ENCODE assay signal across 9 cellular contexts in genomic region chr10:21292763-21293517, GRCh38.
A peak's percentile ranks its signal among the peaks of the same experiment; 100 is the strongest.
DNase-seq lines count a peak whose midpoint lies in the region; ATAC-seq, FAIRE-seq and TF ChIP-seq lines count a peak whose summit lies in the region.
"Had no signal": no experiment of that assay in that cellular context is flagged by ENCODE, and none has a peak within 500 bp of the region (broad histone marks: within the 10 kb centered on the region; RNA-seq: fewer than 3 reads in every experiment).

No MANE protein-coding gene starts in this region.

- H3K36me3 ChIP-seq in GM23338 (ENCODE audit: insufficient read depth) = no peaks in the 10 kb centered on the region
- H3K36me3 ChIP-seq in pancreas = no peaks in the 10 kb centered on the region

- no peaks in the 10 kb centered on the region for H4K20me1 ChIP-seq in GM23338 (replicated peaks; ENCODE audit: insufficient read depth)

- POLR2A ChIA-PET in activated CD8-positive, alpha-beta T cell treated with anti-CD3 and anti-CD28 coated beads, Interleukin-2, amount 10 ng/mL, durations not matched to agents 7 days and 5 days (lab: Charles Lee) = no interaction called here

- H3K27me3 ChIP-seq in GM23338 (ENCODE audit: insufficient read depth) = no peaks in the 10 kb centered on the region
- H3K27me3 ChIP-seq in pancreas = peaks cover 0 to 3% (median 0%) of the 10 kb centered on the region in 4 donors

- H3K4me1 Mint-ChIP-seq in GM23338 = peaks cover 54% of the 10 kb centered on the region
- H3K4me1 Mint-ChIP-seq in activated CD8-positive, alpha-beta T cell treated with anti-CD3 and anti-CD28 coated beads, Interleukin-2, amount 10 ng/mL, durations not matched to agents 7 days and 5 days (ENCODE audit: low read depth) = no peaks in the 10 kb centered on the region

- 3 to 8% methylated on average over 14 of the region's 14 CpGs for WGBS in pancreas, 2 donors

- ATAC-seq in GM23338 (peak; percentile 78), pancreas (peak; percentile 63 to 89 (median 84)), HG03025 (IDR thresholded peaks at IDR 0.05; ENCODE audit: low FRiP score, unreplicated experiment) (no peak), GM18909 (IDR thresholded peaks at IDR 0.05; ENCODE audit: poor library complexity, unreplicated experiment) (no peak)
- no peak for ATAC-seq in activated CD8-positive, alpha-beta T cell treated with anti-CD3 and anti-CD28 coated beads, Interleukin-2, amount 10 ng/mL, durations not matched to agents 7 days and 5 days

- H3K27me3 Mint-ChIP-seq in GM23338 (ENCODE audit: insufficient read depth, low read depth, poor library complexity) = peaks cover 7% of the 10 kb centered on the region
- peaks cover 17% of the 10 kb centered on the region for H3K27me3 Mint-ChIP-seq in activated CD8-positive, alpha-beta T cell treated with anti-CD3 and anti-CD28 coated beads, Interleukin-2, amount 10 ng/mL, durations not matched to agents 7 days and 5 days (ENCODE audit: low read depth)

- H3K9me2 ChIP-seq in GM23338 (ENCODE audit: insufficient read depth) = no peaks in the 10 kb centered on the region

- H3K4me3 Mint-ChIP-seq in GM23338 = peak overlapping the region; percentile 62
- H3K4me3 Mint-ChIP-seq in activated CD8-positive, alpha-beta T cell treated with anti-CD3 and anti-CD28 coated beads, Interleukin-2, amount 10 ng/mL, durations not matched to agents 7 days and 5 days = no peak overlapping the region

- peaks cover 21% of the 10 kb centered on the region for H3F3A ChIP-seq in GM23338 (replicated peaks; ENCODE audit: low read depth)

- H3K27ac Mint-ChIP-seq in GM23338 = peak overlapping the region; percentile 96
- no peak overlapping the region for H3K27ac Mint-ChIP-seq in activated CD8-positive, alpha-beta T cell treated with anti-CD3 and anti-CD28 coated beads, Interleukin-2, amount 10 ng/mL, durations not matched to agents 7 days and 5 days

- peaks cover 7% of the 10 kb centered on the region; the same call in 2 of the 3 replicates for H3K9me3 Mint-ChIP-seq in GM23338
- no peaks in the 10 kb centered on the region for H3K9me3 Mint-ChIP-seq in activated CD8-positive, alpha-beta T cell treated with anti-CD3 and anti-CD28 coated beads, Interleukin-2, amount 10 ng/mL, durations not matched to agents 7 days and 5 days (ENCODE audit: insufficient read depth)

- no peak for FAIRE-seq in pancreas (lab: Jason Lieb, UNC)

- peaks cover 8% of the 10 kb centered on the region for H3K36me3 Mint-ChIP-seq in GM23338 (ENCODE audit: low read depth)
- H3K36me3 Mint-ChIP-seq in activated CD8-positive, alpha-beta T cell treated with anti-CD3 and anti-CD28 coated beads, Interleukin-2, amount 10 ng/mL, durations not matched to agents 7 days and 5 days (ENCODE audit: low read depth) = no peaks in the 10 kb centered on the region

- CTCF ChIA-PET in activated CD8-positive, alpha-beta T cell treated with anti-CD3 and anti-CD28 coated beads, Interleukin-2, amount 10 ng/mL, durations not matched to agents 7 days and 5 days (lab: Charles Lee) = no interaction called here

- H3K27ac ChIP-seq in GM23338 (ENCODE audit: low read depth) (peak overlapping the region; percentile 91), pancreas (peak overlapping the region in 1 of 4 donors; percentile 12)
- H3K27ac ChIP-seq: KMS-11 had no signal

- H3K4me2 ChIP-seq in GM23338 = peak overlapping the region; percentile 61
- H3K4me2 ChIP-seq: KMS-11 had no signal

- H3K4me3 ChIP-seq in GM23338 (peak overlapping the region; percentile 39), pancreas (no peak overlapping the region)

- intact Hi-C loops in pancreas (cut with DNase I) = no loop called here

- no peaks in the 10 kb centered on the region for H3K9me3 ChIP-seq in pancreas

- DNase-seq in GM23338 (ENCODE audit: low spot score) (peak; percentile 91), SW 1271 (lab: John Stamatoyannopoulos, UW) (peak; percentile 41 to 82), glomerular visceral epithelial cell (ENCODE audit: extremely low spot score) (peak; percentile 96), pancreas (peak in 3 of 6 donors; percentile 16 to 51 (median 47)), NCI-H146 (lab: John Stamatoyannopoulos, UW) (no peak)
- no peak for DNase-seq in activated CD8-positive, alpha-beta T cell treated with anti-CD3 and anti-CD28 coated beads, Interleukin-2, amount 10 ng/mL, durations not matched to agents 7 days and 5 days

- no peaks in the 10 kb centered on the region for H3K79me2 ChIP-seq in GM23338 (replicated peaks; ENCODE audit: insufficient read depth)

- TF ChIP-seq CTCF in GM23338 (conservative IDR thresholded peaks at IDR 0.05; ENCODE audit: low read depth in 2 of 2) (no peak), pancreas (IDR thresholded peaks at IDR 0.05) (no peak)

- H2AFZ ChIP-seq in GM23338 = no peak overlapping the region

- H3K4me1 ChIP-seq in GM23338 (ENCODE audit: insufficient read depth) = peaks cover 33% of the 10 kb centered on the region
- peaks cover 0 to 5% (median 0%) of the 10 kb centered on the region in 3 donors for H3K4me1 ChIP-seq in pancreas

TF ChIP-seq in GM23338, 12 proteins besides CTCF, POLR2A, EP300 and RAD21:
- TF ChIP-seq ZNF462 (CRISPR knock-in tag; IDR thresholded peaks at IDR 0.05) (no peak), ZNF331 (CRISPR knock-in tag; IDR thresholded peaks at IDR 0.05; ENCODE audit: low read depth) (no peak), EZH2 (IDR thresholded peaks at IDR 0.05; ENCODE audit: low read depth, unreplicated experiment) (no peak), CREB1 (CRISPR knock-in tag; IDR thresholded peaks at IDR 0.05; ENCODE audit: low read depth) (peak; percentile 54), STAT1 (IDR thresholded peaks at IDR 0.05; ENCODE audit: unreplicated experiment) (no peak), NANOG (IDR thresholded peaks at IDR 0.05; ENCODE audit: borderline replicate concordance) (peak; percentile 47)

Comparison
In these comparisons a context has a peak if more than half of its experiments do, and no peak if none do; other contexts are left out.
1. ATAC-seq: peak in GM23338 (single experiment) and pancreas (4 of 4); none in activated CD8-positive, alpha-beta T cell treated with anti-CD3 and anti-CD28 coated beads, Interleukin-2, amount 10 ng/mL, durations not matched to agents 7 days and 5 days (single experiment), HG03025 (single experiment) and GM18909 (single experiment).
2. DNase-seq: peak in GM23338 (single experiment), SW 1271 (2 of 2) and glomerular visceral epithelial cell (single experiment); none in activated CD8-positive, alpha-beta T cell treated with anti-CD3 and anti-CD28 coated beads, Interleukin-2, amount 10 ng/mL, durations not matched to agents 7 days and 5 days (single experiment) and NCI-H146 (single experiment).